7 cellular contexts compared by ENCODE assay signal in genomic region chr11:110360781-110361408, GRCh38.
DNase-seq lines count a peak whose midpoint lies in the region; ATAC-seq, FAIRE-seq and TF ChIP-seq lines count a peak whose summit lies in the region.
"Not testable (repeated sequence)": the region's sequence is repeated elsewhere in the genome, so short reads cannot be mapped to it uniquely, and the experiment has no call there.

No MANE protein-coding gene starts in this region.

- not testable (repeated sequence) for TF ChIP-seq CTCF in A549 (IDR thresholded peaks at IDR 0.05); pancreas (IDR thresholded peaks at IDR 0.05)

- H3K36me3 ChIP-seq in SJSA1; pancreas; small intestine (ENCODE audit: control insufficient read depth in 2 of 2, insufficient read depth in 2 of 2, low read length in 2 of 2): not testable (repeated sequence)

- peak; percentile 48 to 57; a peak in 3 of 5 replicates for TF ChIP-seq EP300 in A549 (IDR thresholded peaks at IDR 0.05)

- H3K27ac ChIP-seq in A549 (peak overlapping the region; percentile 82 to 91), SJSA1 (peak overlapping the region; percentile 38; the same call in 1 of the 2 replicates)
- H3K27ac ChIP-seq in pancreas; small intestine (ENCODE audit: low read depth in 1 of 2, low read length in 1 of 2): not testable (repeated sequence)

- not testable (repeated sequence) for H3K4me3 ChIP-seq in A549; SJSA1; pancreas; small intestine (ENCODE audit: low read depth in 1 of 2, low read length in 2 of 2)

- CTCF ChIA-PET in A549 (lab: Yijun Ruan, JAX) = interaction anchor here (3.4 kb wide), 1 partner anchor 160 kb away, joined by 13 read pairs; no protein-coding TSS in a partner anchor

- 0 out of 3 replicates have a peak overlapping the region, but pooled peaks have one; percentile 27 for H3K4me2 ChIP-seq in A549

- 36% methylated on average over 3 of the region's 3 CpGs for WGBS in A549 (ENCODE audit: missing lambda C conversion rate)
- WGBS in pancreas, 2 donors = 90% methylated on average over 3 of the region's 3 CpGs
- WGBS in small intestine, 3 donors = 62 to 89% (median 86%) methylated on average over 3 of the region's 3 CpGs

- H3K27me3 ChIP-seq in SJSA1 (replicated peaks); pancreas; small intestine (ENCODE audit: control insufficient read depth in 2 of 2, insufficient read depth in 2 of 2, low read length in 2 of 2): not testable (repeated sequence)

- peak in 1 of 2 experiments; percentile 10; a peak in 3 of 6 replicates for ATAC-seq in A549
- not testable (repeated sequence) for ATAC-seq in pancreas

- DNase-seq in A549 (ENCODE audit: low read depth in 1 of 2, low spot score in 1 of 2) (peak in 1 of 2 experiments; percentile 53), SJSA1 (ENCODE audit: low read depth in 1 of 2, low spot score in 2 of 2) (peak in 1 of 2 experiments; percentile 61)
- DNase-seq in RCC 7860 (ENCODE audit: low spot score); frontal cortex (ENCODE audit: low spot score in 2 of 2); pancreas; small intestine: not testable (repeated sequence)

- peaks cover 65% of the 10 kb centered on the region for H3K4me1 ChIP-seq in A549
- H3K4me1 ChIP-seq in SJSA1 (replicated peaks) = peaks cover 61% of the 10 kb centered on the region
- H3K4me1 ChIP-seq in pancreas = peaks cover 0 to 18% (median 0%) of the 10 kb centered on the region in 3 donors
- H3K4me1 ChIP-seq in small intestine (ENCODE audit: control insufficient read depth in 2 of 2, insufficient read depth in 1 of 2, low read depth in 1 of 2, low read length in 1 of 2) = not testable (repeated sequence)

- not testable (repeated sequence) for H3K9me3 ChIP-seq in A549; SJSA1 (replicated peaks); pancreas; small intestine (ENCODE audit: control insufficient read depth, low read depth)

- not testable (repeated sequence) for FAIRE-seq in A549 (lab: Jason Lieb, UNC)
- FAIRE-seq in RCC 7860 (lab: Jason Lieb, UNC) (peak; percentile 50), endometrium (lab: Jason Lieb, UNC) (peak; percentile 96), frontal cortex (lab: Jason Lieb, UNC) (peak; percentile 23), pancreas (lab: Jason Lieb, UNC) (peak; percentile 51), small intestine (lab: Jason Lieb, UNC) (peak; percentile 49)

- POLR2A ChIA-PET in A549 (lab: Yijun Ruan, JAX) = not testable (repeated sequence)

- TF ChIP-seq POLR2A in A549 (IDR thresholded peaks at IDR 0.05; ENCODE audit: low read length) = not testable (repeated sequence)

- intact Hi-C loops in pancreas (cut with DNase I) = not testable (repeated sequence)

- not testable (repeated sequence) for TF ChIP-seq RAD21 in A549 (conservative IDR thresholded peaks at IDR 0.05 in 1 of 2, IDR thresholded peaks at IDR 0.05 in 1 of 2)

TF ChIP-seq in A549, 52 proteins besides CTCF, POLR2A, EP300 and RAD21:
- TF ChIP-seq JUNB (IDR thresholded peaks at IDR 0.05) (peak; percentile 61), GATA3 (IDR thresholded peaks at IDR 0.05; ENCODE audit: borderline replicate concordance) (peak; percentile 80; the same call in 1 of the 2 replicates), FOSL2 (CRISPR knock-in tag; IDR thresholded peaks at IDR 0.05) (peak; percentile 33; the same call in 1 of the 2 replicates), CEBPB (IDR thresholded peaks at IDR 0.05) (peak in 1 of 2 experiments; percentile 14; a peak in 1 of 4 replicates)
- TF ChIP-seq FOSL2 (IDR thresholded peaks at IDR 0.05) = not testable (repeated sequence)
